25 cellular contexts compared by ENCODE assay signal in the genomic region with DNA sequence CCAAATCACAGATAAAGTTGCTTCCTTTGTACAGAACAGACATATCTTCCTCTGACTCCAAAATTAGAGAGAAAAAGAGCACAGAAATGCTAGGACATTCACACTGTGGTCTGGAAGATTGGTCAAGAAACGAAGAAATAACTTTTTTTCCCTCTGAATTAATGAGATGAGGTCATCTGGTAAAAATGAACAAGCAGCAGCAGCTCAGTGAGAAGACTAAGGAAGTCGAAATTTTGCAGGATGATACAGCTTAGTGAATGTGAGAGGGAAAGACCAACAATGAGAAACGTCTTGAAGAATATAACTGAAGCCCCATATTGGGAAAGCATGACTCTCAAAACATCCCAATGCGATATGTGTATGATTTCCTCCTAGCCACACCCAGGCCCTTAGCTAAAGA.
DNase-seq lines count a peak whose midpoint lies in the region; ATAC-seq and TF ChIP-seq lines count a peak whose summit lies in the region.
"Had no signal": no experiment of that assay in that cellular context is flagged by ENCODE, and none has a peak within 500 bp of the region (broad histone marks: within the 10 kb centered on the region; RNA-seq: fewer than 3 reads in every experiment).

No MANE protein-coding gene starts in this region.

- no peaks in the 10 kb centered on the region for H3K79me1 ChIP-seq in mesenchymal stem cell (replicated peaks; ENCODE audit: low read length, poor library complexity, severe bottlenecking)

- H3K4me3 Mint-ChIP-seq in progenitor cell of endocrine pancreas (ENCODE audit: low read depth) = no peak overlapping the region
- H3K4me3 Mint-ChIP-seq: activated CD8-positive, alpha-beta T cell treated with anti-CD3 and anti-CD28 coated beads, Interleukin-2, amount 10 ng/mL, durations not matched to agents 7 days and 5 days; activated naive CD8-positive, alpha-beta T cell treated with anti-CD3 and anti-CD28 coated beads for 36 hours; natural killer cell; T-helper 17 cell had no signal

- H2BK12ac ChIP-seq in mesenchymal stem cell (ENCODE audit: low read length in 2 of 2) = no peak overlapping the region

- H2BK15ac ChIP-seq in mesenchymal stem cell (ENCODE audit: low read depth, poor library complexity, severe bottlenecking) = no peak overlapping the region

- H4K8ac ChIP-seq in mesenchymal stem cell (ENCODE audit: low read length) = no peak overlapping the region

- H3K4me2 ChIP-seq in mesenchymal stem cell (ENCODE audit: low read length, poor library complexity, severe bottlenecking) (no peak overlapping the region), MM.1S (ENCODE audit: low read depth, low read length) (no peak overlapping the region)
- H3K4me2 ChIP-seq: BLaER1 had no signal

- H3K4me3 ChIP-seq in mesenchymal stem cell (ENCODE audit: insufficient read depth in 1 of 2, low read depth in 1 of 2, low read length in 2 of 2) (peak overlapping the region in 1 of 2 experiments; percentile 0), MM.1S (ENCODE audit: low read length) (no peak overlapping the region)
- H3K4me3 ChIP-seq: ascending aorta, BLaER1, ovary, SK-N-MC, spleen, tibial nerve had no signal

- no peak for ATAC-seq in Right ventricle myocardium inferior
- no peak for ATAC-seq in HG02571 (IDR thresholded peaks at IDR 0.05; ENCODE audit: unreplicated experiment)
- ATAC-seq: activated CD8-positive, alpha-beta T cell treated with anti-CD3 and anti-CD28 coated beads, Interleukin-2, amount 10 ng/mL, durations not matched to agents 7 days and 5 days; natural killer cell; T-helper 17 cell had no signal

- H3F3A ChIP-seq in MM.1S (ENCODE audit: insufficient read depth, low read length) = no peaks in the 10 kb centered on the region

- H3K36me3 ChIP-seq in mesenchymal stem cell (ENCODE audit: control insufficient read depth in 1 of 2, insufficient read depth in 2 of 2, low read depth in 1 of 2, low read length in 2 of 2) = no peaks in the 10 kb centered on the region
- no peaks in the 10 kb centered on the region for H3K36me3 ChIP-seq in MM.1S (replicated peaks; ENCODE audit: insufficient read depth, low read length)
- H3K36me3 ChIP-seq: ascending aorta, BLaER1, ovary, spleen, tibial nerve had no signal

- no peaks in the 10 kb centered on the region for H3K36me3 Mint-ChIP-seq in progenitor cell of endocrine pancreas (ENCODE audit: insufficient read depth)
- H3K36me3 Mint-ChIP-seq: activated naive CD8-positive, alpha-beta T cell treated with anti-CD3 and anti-CD28 coated beads for 36 hours; natural killer cell had no signal

- 77% methylated on average over 4 of the region's 4 CpGs for WGBS in mesenchymal stem cell

- H3K27ac ChIP-seq in mesenchymal stem cell (ENCODE audit: low read length, poor library complexity, severe bottlenecking) (no peak overlapping the region), MM.1S (ENCODE audit: low read length) (no peak overlapping the region)
- H3K27ac ChIP-seq: ascending aorta, BLaER1, ovary, SK-N-MC, spleen, tibial nerve had no signal

- H3K4me1 ChIP-seq in mesenchymal stem cell (ENCODE audit: control insufficient read depth, insufficient read depth, low read depth, low read length) = no peaks in the 10 kb centered on the region
- no peaks in the 10 kb centered on the region for H3K4me1 ChIP-seq in MM.1S (ENCODE audit: low read length)
- H3K4me1 ChIP-seq: ascending aorta, BLaER1, spleen, tibial nerve had no signal

- no peaks in the 10 kb centered on the region for H3K79me2 ChIP-seq in MM.1S (ENCODE audit: low read length)

- TF ChIP-seq CTCF in MM.1S (IDR thresholded peaks at IDR 0.05; ENCODE audit: low read length) (no peak), progenitor cell of endocrine pancreas (IDR thresholded peaks at IDR 0.05; ENCODE audit: unreplicated experiment) (no peak)

- peaks cover 4% of the 10 kb centered on the region for H3K27me3 Mint-ChIP-seq in progenitor cell of endocrine pancreas
- H3K27me3 Mint-ChIP-seq: activated naive CD8-positive, alpha-beta T cell treated with anti-CD3 and anti-CD28 coated beads for 36 hours; T-helper 17 cell had no signal

- DNase-seq in AG20443 (ENCODE audit: low spot score) (peak; percentile 49), LHCN-M2 (ENCODE audit: low read depth) (peak; percentile 8), astrocyte of the hippocampus (ENCODE audit: low read depth, low spot score) (peak; percentile 63), mesenchymal stem cell (peak; percentile 14), MM.1S (no peak), progenitor cell of endocrine pancreas (ENCODE audit: low spot score, unreplicated experiment) (no peak), Right ventricle myocardium inferior (ENCODE audit: missing footprints) (no peak)
- DNase-seq: activated CD8-positive, alpha-beta T cell treated with anti-CD3 and anti-CD28 coated beads, Interleukin-2, amount 10 ng/mL, durations not matched to agents 7 days and 5 days; activated effector memory CD4-positive, alpha-beta T cell treated with Interleukin-2 at 50 U/mL for 16 hours; activated naive CD8-positive, alpha-beta T cell treated with anti-CD3 and anti-CD28 coated beads for 36 hours; GF-D8; glutamatergic neuron; GOT3; natural killer cell; NCI-H446 treated with DMSO at 0.1 percent for 48 hours; NCI-H82; ovary; RPMI8226; spleen; T-helper 17 cell had no signal

- H3K23ac ChIP-seq in mesenchymal stem cell (ENCODE audit: low read length in 2 of 2) = no peak overlapping the region

- H3K4me1 Mint-ChIP-seq in progenitor cell of endocrine pancreas (ENCODE audit: low read depth) = peaks cover 19% of the 10 kb centered on the region
- H3K4me1 Mint-ChIP-seq: activated naive CD8-positive, alpha-beta T cell treated with anti-CD3 and anti-CD28 coated beads for 36 hours; natural killer cell; T-helper 17 cell had no signal

- H3K9me2 ChIP-seq in MM.1S (replicated peaks; ENCODE audit: insufficient read depth, low read length) = no peaks in the 10 kb centered on the region

- no peak overlapping the region for H3K14ac ChIP-seq in mesenchymal stem cell (ENCODE audit: low read length in 2 of 2)

- peaks cover 6% of the 10 kb centered on the region for H3K9me3 Mint-ChIP-seq in progenitor cell of endocrine pancreas (ENCODE audit: low read depth)
- H3K9me3 Mint-ChIP-seq: activated naive CD8-positive, alpha-beta T cell treated with anti-CD3 and anti-CD28 coated beads for 36 hours had no signal

- H3K9ac ChIP-seq in mesenchymal stem cell (ENCODE audit: low read length) (no peak overlapping the region), MM.1S (ENCODE audit: low read length) (no peak overlapping the region)
- H3K9ac ChIP-seq: BLaER1 had no signal

- H3K27me3 ChIP-seq in mesenchymal stem cell (ENCODE audit: control insufficient read depth in 1 of 2, insufficient read depth in 1 of 2, low read length in 2 of 2) (no peaks in the 10 kb centered on the region), MM.1S (replicated peaks; ENCODE audit: insufficient read depth, low read length) (no peaks in the 10 kb centered on the region)
- H3K27me3 ChIP-seq: ascending aorta, BLaER1, ovary, spleen, tibial nerve had no signal

- peak overlapping the region; percentile 44 for H4K91ac ChIP-seq in mesenchymal stem cell (ENCODE audit: low read length)

- H4K20me1 ChIP-seq in MM.1S (ENCODE audit: insufficient read depth, low read length) = no peaks in the 10 kb centered on the region
- H4K20me1 ChIP-seq: BLaER1 had no signal

- no peak overlapping the region for H2AK5ac ChIP-seq in mesenchymal stem cell (ENCODE audit: low read length, severe bottlenecking)

- no peak overlapping the region for H2BK5ac ChIP-seq in mesenchymal stem cell (ENCODE audit: low read depth, low read length, poor library complexity, severe bottlenecking)

- H3K18ac ChIP-seq in mesenchymal stem cell (ENCODE audit: low read depth in 1 of 2, low read length in 2 of 2) = no peak overlapping the region

- no peak overlapping the region for H2AFZ ChIP-seq in mesenchymal stem cell (ENCODE audit: low read depth, low read length)
- H2AFZ ChIP-seq in MM.1S (ENCODE audit: low read length) = no peak overlapping the region

- intact Hi-C loops in Right ventricle myocardium inferior (cut with DNase I) = no loop called here

- H3K9me3 ChIP-seq in mesenchymal stem cell (ENCODE audit: control insufficient read depth, low read length) = peaks cover 4% of the 10 kb centered on the region
- no peaks in the 10 kb centered on the region for H3K9me3 ChIP-seq in MM.1S (replicated peaks; ENCODE audit: insufficient read depth, low read length)
- H3K9me3 ChIP-seq: ascending aorta, BLaER1, ovary, spleen, tibial nerve had no signal

- H3K4ac ChIP-seq in mesenchymal stem cell (ENCODE audit: low read depth in 1 of 2, low read length in 2 of 2) = no peak overlapping the region

- H2BK120ac ChIP-seq in mesenchymal stem cell (ENCODE audit: low read depth, low read length) = no peak overlapping the region

- H3K27ac Mint-ChIP-seq in progenitor cell of endocrine pancreas = no peak overlapping the region
- H3K27ac Mint-ChIP-seq: activated CD8-positive, alpha-beta T cell treated with anti-CD3 and anti-CD28 coated beads, Interleukin-2, amount 10 ng/mL, durations not matched to agents 7 days and 5 days; activated naive CD8-positive, alpha-beta T cell treated with anti-CD3 and anti-CD28 coated beads for 36 hours; natural killer cell; T-helper 17 cell had no signal

Comparison
In these comparisons a context has a peak if more than half of its experiments do, and no peak if none do; other contexts are left out.
1. DNase-seq: peak in AG20443 (single experiment), LHCN-M2 (single experiment), astrocyte of the hippocampus (single experiment) and mesenchymal stem cell (single experiment); none in MM.1S (single experiment), progenitor cell of endocrine pancreas (single experiment) and Right ventricle myocardium inferior (single experiment).